In the genomic region with DNA sequence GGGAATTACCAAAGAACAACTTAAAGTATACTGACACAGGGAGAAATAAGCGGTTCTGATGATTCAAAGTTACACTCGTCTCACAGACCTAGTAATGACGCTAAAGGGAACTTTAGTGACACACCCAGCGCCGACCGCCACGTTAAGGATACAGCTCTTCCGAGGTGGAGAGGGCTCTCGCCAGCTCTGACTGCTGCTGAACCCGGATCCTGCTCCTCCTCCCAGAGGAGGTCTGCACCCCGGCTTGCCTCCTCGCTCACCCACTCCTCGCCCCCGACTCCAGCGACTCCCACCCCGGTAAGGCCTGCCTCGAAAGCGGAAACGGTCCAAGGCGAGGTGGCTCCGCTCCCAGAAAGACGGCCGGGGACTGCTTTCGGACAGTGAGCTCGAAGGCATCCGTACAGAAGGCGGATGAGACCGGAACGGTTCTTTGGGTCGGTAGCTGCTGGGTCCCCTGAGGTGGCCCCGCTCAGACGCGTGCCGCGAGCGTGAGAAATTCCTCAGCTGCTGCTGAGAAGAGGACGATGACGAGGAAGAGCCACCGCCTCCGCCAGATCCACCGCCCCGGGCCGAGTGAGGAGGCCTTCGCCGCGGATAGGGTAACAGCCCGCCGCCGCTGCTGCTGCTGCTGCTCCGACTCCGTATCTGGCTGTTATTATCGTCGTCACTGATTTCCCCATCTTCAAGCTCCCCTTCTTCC, we compare ENCODE assay signal across 8 cellular contexts. TPM values are rescaled to one million over a fixed set of nuclear protein-coding genes. Genes with fewer than 3 reads are reported as not detected.
DNase-seq lines count a peak whose midpoint lies in the region; TF ChIP-seq lines count a peak whose summit lies in the region.

No MANE protein-coding gene starts in this region.

- H3K36me3 ChIP-seq in MG63 = peaks cover 39% of the 10 kb centered on the region

- peak overlapping the region; percentile 89 for H3K4me3 ChIP-seq in MG63

- DNase-seq in HCEC 1CT (peak; percentile 68), MG63 (peak; percentile 59), caudate nucleus (lab: John Stamatoyannopoulos, UW) (peak in 44 of 61 donors; percentile 22 to 80 (median 57)), NCI-H1092 (lab: John Stamatoyannopoulos, UW) (no peak)
- peak; percentile 48 for DNase-seq in activated CD4-positive, CD25-positive, alpha-beta regulatory T cell treated with anti-CD3 and anti-CD28 coated beads, Interleukin-2, amount 50 U/mL, for 16 hours (ENCODE audit: low read depth, low spot score)
- DNase-seq in stimulated activated CD4-positive, alpha-beta T cell treated with anti-CD3 and anti-CD28 coated beads, Interleukin-1b, Interleukin-23, amount 100 ng/mL, for 24 hours (ENCODE audit: low read depth in 4 of 4, low spot score in 1 of 4) = peak; percentile 41 to 65 (median 58)

- H3K27me3 ChIP-seq in MG63 (no peaks in the 10 kb centered on the region), layer of hippocampus (ENCODE audit: control insufficient read depth, insufficient read depth, low read length) (no peaks in the 10 kb centered on the region)

- peak; percentile 15 for TF ChIP-seq POLR2A in GM10847 (IDR thresholded peaks at IDR 0.05; ENCODE audit: extremely low read depth, insufficient read length)

- H3K9me3 ChIP-seq in MG63 = no peaks in the 10 kb centered on the region

- H3K27ac ChIP-seq in caudate nucleus (ENCODE audit: low read depth, low read length) (peak overlapping the region; percentile 97), layer of hippocampus (ENCODE audit: low read depth, low read length) (peak overlapping the region; percentile 90)

RNA-seq across cellular contexts. Expression of gene ZFC3H1, which starts 0.6 kb away (rescaled TPM):
- 11.5 and 34.6 TPM in 2 replicates for total RNA-seq in MG63 (2014; rRNA removed; shearing (Covaris generic); ENCODE audit: low replicate concordance)

RNA-seq across cellular contexts. Expression of gene THAP2, which starts 1.1 kb away (rescaled TPM):
- 1.3 and 3.0 TPM in 2 replicates for total RNA-seq in MG63 (2014; rRNA removed; shearing (Covaris generic); ENCODE audit: low replicate concordance)

RNA-seq across cellular contexts. Expression of gene TMEM19, which starts 22.9 kb away (rescaled TPM):
- total RNA-seq in MG63 (2014; rRNA removed; shearing (Covaris generic); ENCODE audit: low replicate concordance) = 30.5 and 47.5 TPM in 2 replicates
